8 cellular contexts compared by ENCODE assay signal in the genomic region with DNA sequence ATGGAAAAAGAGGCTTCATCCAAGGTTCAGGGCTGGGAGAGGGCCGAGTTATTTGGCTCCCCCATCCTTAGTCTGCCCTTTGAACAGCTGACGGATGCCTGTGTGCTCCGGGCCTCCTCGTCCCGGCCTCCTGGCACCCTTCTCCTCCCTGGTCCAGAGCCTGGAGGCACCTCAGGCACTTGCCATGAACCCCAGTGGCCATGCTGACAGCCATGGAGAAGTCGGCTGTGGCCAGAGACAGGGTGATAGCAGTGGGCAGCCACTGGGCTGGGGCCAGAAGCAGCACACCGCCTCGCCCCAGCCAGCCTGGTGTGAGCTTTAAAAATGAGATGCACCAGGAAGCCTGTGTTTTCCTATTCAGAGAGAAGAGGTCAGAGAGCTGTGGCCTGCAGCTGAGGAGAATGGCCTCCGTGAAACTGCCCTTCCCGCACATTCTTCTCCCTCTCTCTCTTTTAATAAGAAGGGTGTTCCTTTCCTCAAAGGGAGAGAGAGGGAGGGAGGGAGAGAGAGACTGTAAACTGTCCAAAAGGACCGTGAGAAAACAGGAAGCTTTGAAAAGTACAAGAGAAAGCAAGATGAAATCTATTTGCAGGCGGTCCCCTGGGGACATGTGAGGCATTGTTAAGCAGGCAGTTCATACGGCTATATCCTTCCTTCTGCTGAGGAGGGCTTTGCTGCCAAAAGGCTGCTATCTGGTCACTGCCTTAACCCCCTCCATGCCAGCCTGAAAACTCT. TPM values are rescaled to one million over a fixed set of nuclear protein-coding genes. Genes with fewer than 3 reads are reported as not detected.
DNase-seq lines count a peak whose midpoint lies in the region; ATAC-seq and TF ChIP-seq lines count a peak whose summit lies in the region.

No MANE protein-coding gene starts in this region.

- no peak for TF ChIP-seq CTCF in Caco-2 (IDR thresholded peaks at IDR 0.05; ENCODE audit: insufficient read depth in 1 of 2, low read depth in 1 of 2, low read length in 1 of 2, severe bottlenecking in 1 of 2, unreplicated experiment in 1 of 2)
- no peak for TF ChIP-seq CTCF in mesothelial cell of epicardium (IDR thresholded peaks at IDR 0.05; ENCODE audit: unreplicated experiment)

- ATAC-seq in GM21528 (IDR thresholded peaks at IDR 0.05; ENCODE audit: low FRiP score, unreplicated experiment), result peak; percentile 58

- intact Hi-C loops in Caco-2 (cut with micrococcal nuclease; ENCODE audit: unreplicated experiment), result no loop called here
- intact Hi-C loops in CD4-positive, alpha-beta memory T cell (cut with micrococcal nuclease), result no loop called here

- H3K4me1 ChIP-seq in Caco-2, result peaks cover 27% of the 10 kb centered on the region
- no peaks in the 10 kb centered on the region for H3K4me1 ChIP-seq in effector memory CD4-positive, alpha-beta T cell (ENCODE audit: control insufficient read depth, insufficient read depth, low read length, poor library complexity, severe bottlenecking)
- no peaks in the 10 kb centered on the region for H3K4me1 ChIP-seq in CD4-positive, alpha-beta memory T cell (ENCODE audit: insufficient read depth, low read length)

- H3K27me3 Mint-ChIP-seq in Caco-2 (ENCODE audit: insufficient read depth, unreplicated experiment), result no peaks in the 10 kb centered on the region
- no peaks in the 10 kb centered on the region for H3K27me3 Mint-ChIP-seq in mesothelial cell of epicardium (ENCODE audit: low read depth)
- peaks cover 1 to 3% of the 10 kb centered on the region in 2 donors for H3K27me3 Mint-ChIP-seq in CD4-positive, alpha-beta memory T cell

- no peak overlapping the region for H3K4me3 ChIP-seq in Caco-2 (ENCODE audit: low read depth, low read length)
- H3K4me3 ChIP-seq in MG63, result no peak overlapping the region
- no peak overlapping the region for H3K4me3 ChIP-seq in effector memory CD4-positive, alpha-beta T cell (ENCODE audit: insufficient read depth, low read depth, low read length, poor library complexity, severe bottlenecking)
- H3K4me3 ChIP-seq in CD4-positive, alpha-beta memory T cell (ENCODE audit: low read length in 2 of 2), result no peak overlapping the region

- no peak overlapping the region for H3K27ac ChIP-seq in effector memory CD4-positive, alpha-beta T cell (ENCODE audit: insufficient read depth, low read length, poor library complexity, severe bottlenecking)
- H3K27ac ChIP-seq in CD4-positive, alpha-beta memory T cell (ENCODE audit: low read depth, low read length), result no peak overlapping the region

- POLR2A ChIA-PET in Caco-2 (lab: Charles Lee), result no interaction called here
- POLR2A ChIA-PET in CD4-positive, alpha-beta memory T cell (lab: Charles Lee; ENCODE audit: partially characterized antibody), result no interaction called here

- H3K27me3 ChIP-seq in Caco-2 (replicated peaks; ENCODE audit: control insufficient read depth, insufficient read depth, low read length), result no peaks in the 10 kb centered on the region
- no peaks in the 10 kb centered on the region for H3K27me3 ChIP-seq in MG63
- H3K27me3 ChIP-seq in effector memory CD4-positive, alpha-beta T cell (replicated peaks; ENCODE audit: control insufficient read depth, insufficient read depth, low read length, poor library complexity, severe bottlenecking), result no peaks in the 10 kb centered on the region
- H3K27me3 ChIP-seq in CD4-positive, alpha-beta memory T cell (ENCODE audit: insufficient read depth, low read length), result no peaks in the 10 kb centered on the region

- BruUV-seq in Caco-2 (replicated peaks; lab: Mats Ljungman, UMichigan), result no TSS peak

- H3K4me3 Mint-ChIP-seq in Caco-2 (ENCODE audit: unreplicated experiment) (peak overlapping the region; percentile 20), mesothelial cell of epicardium (no peak overlapping the region)
- no peak overlapping the region for H3K4me3 Mint-ChIP-seq in CD4-positive, alpha-beta memory T cell

- H3K9me3 ChIP-seq in Caco-2, result no peaks in the 10 kb centered on the region; the same call in 1 of the 2 replicates
- no peaks in the 10 kb centered on the region for H3K9me3 ChIP-seq in MG63
- no peaks in the 10 kb centered on the region for H3K9me3 ChIP-seq in effector memory CD4-positive, alpha-beta T cell (ENCODE audit: control insufficient read depth, low read length)
- H3K9me3 ChIP-seq in CD4-positive, alpha-beta memory T cell (ENCODE audit: control insufficient read depth in 1 of 2, low read length in 2 of 2), result no peaks in the 10 kb centered on the region

- peak overlapping the region; percentile 79 for H3K27ac Mint-ChIP-seq in Caco-2 (ENCODE audit: unreplicated experiment)
- peak overlapping the region; percentile 92 for H3K27ac Mint-ChIP-seq in mesothelial cell of epicardium
- no peak overlapping the region for H3K27ac Mint-ChIP-seq in CD4-positive, alpha-beta memory T cell

- no peak for DNase-seq in Caco-2
- peak; percentile 77 for DNase-seq in MG63
- peak; percentile 97 for DNase-seq in dermis blood vessel endothelial cell
- no peak for DNase-seq in mesothelial cell of epicardium (ENCODE audit: low spot score in 2 of 2, unreplicated experiment in 2 of 2)
- no peak for DNase-seq in effector memory CD4-positive, alpha-beta T cell
- no peak for DNase-seq in NCI-H2029 treated with DMSO at 0.1 percent for 48 hours (lab: John Stamatoyannopoulos, UW)
- DNase-seq in CD4-positive, alpha-beta memory T cell, result no peak

- H3K4me1 Mint-ChIP-seq in Caco-2 (ENCODE audit: low read depth, unreplicated experiment) (peaks cover 37% of the 10 kb centered on the region), mesothelial cell of epicardium (peaks cover 21% of the 10 kb centered on the region)
- no peaks in the 10 kb centered on the region for H3K4me1 Mint-ChIP-seq in CD4-positive, alpha-beta memory T cell

- H3K36me3 ChIP-seq in Caco-2 (ENCODE audit: control insufficient read depth, insufficient read depth, low read length) (no peaks in the 10 kb centered on the region), MG63 (no peaks in the 10 kb centered on the region)
- no peaks in the 10 kb centered on the region for H3K36me3 ChIP-seq in effector memory CD4-positive, alpha-beta T cell (ENCODE audit: control insufficient read depth, insufficient read depth, low read length)
- no peaks in the 10 kb centered on the region for H3K36me3 ChIP-seq in CD4-positive, alpha-beta memory T cell (ENCODE audit: insufficient read depth, low read length)

- CTCF ChIA-PET in Caco-2 (lab: Charles Lee), result no interaction called here
- CTCF ChIA-PET in CD4-positive, alpha-beta memory T cell (lab: Charles Lee; ENCODE audit: partially characterized antibody), result no interaction called here

- H3K9me3 Mint-ChIP-seq in Caco-2 (ENCODE audit: unreplicated experiment), result peaks cover 10% of the 10 kb centered on the region
- H3K9me3 Mint-ChIP-seq in mesothelial cell of epicardium, result peaks cover 3% of the 10 kb centered on the region
- peaks cover 0 to 3% (median 0%) of the 10 kb centered on the region in 8 donors for H3K9me3 Mint-ChIP-seq in CD4-positive, alpha-beta memory T cell

- H3K36me3 Mint-ChIP-seq in Caco-2 (ENCODE audit: insufficient read depth, unreplicated experiment), result no peaks in the 10 kb centered on the region
- no peaks in the 10 kb centered on the region for H3K36me3 Mint-ChIP-seq in mesothelial cell of epicardium
- H3K36me3 Mint-ChIP-seq in CD4-positive, alpha-beta memory T cell, result no peaks in the 10 kb centered on the region

RNA-seq across cellular contexts. Expression of a gene that starts 55.3 kb away (rescaled TPM):
- not detected in 2 replicates for total RNA-seq in Caco-2 (2022)
- total RNA-seq in MG63 (2014; rRNA removed; shearing (Covaris generic); ENCODE audit: low replicate concordance), result not detected in 2 replicates
- 13.3 and 17.0 TPM in 2 replicates for total RNA-seq in dermis blood vessel endothelial cell
- total RNA-seq in mesothelial cell of epicardium, result not detected in 3 replicates
- under 1 TPM; 0.29 to 0.58 TPM for total RNA-seq in CD4-positive, alpha-beta memory T cell
- not detected for polyA plus RNA-seq in CD4-positive, alpha-beta memory T cell

Comparison
In these comparisons a context has a peak if more than half of its experiments do, and no peak if none do; other contexts are left out.
1. DNase-seq: peak in MG63 (single experiment) and dermis blood vessel endothelial cell (single experiment); none in Caco-2 (0 of 2), mesothelial cell of epicardium (0 of 2), effector memory CD4-positive, alpha-beta T cell (0 of 3), NCI-H2029 treated with DMSO at 0.1 percent for 48 hours (single experiment) and CD4-positive, alpha-beta memory T cell (0 of 5).
2. H3K27ac Mint-ChIP-seq: peak in Caco-2 (single experiment) and mesothelial cell of epicardium (single experiment); none in CD4-positive, alpha-beta memory T cell (0 of 7).